1 cellular context compared by ENCODE assay signal in the genomic region with DNA sequence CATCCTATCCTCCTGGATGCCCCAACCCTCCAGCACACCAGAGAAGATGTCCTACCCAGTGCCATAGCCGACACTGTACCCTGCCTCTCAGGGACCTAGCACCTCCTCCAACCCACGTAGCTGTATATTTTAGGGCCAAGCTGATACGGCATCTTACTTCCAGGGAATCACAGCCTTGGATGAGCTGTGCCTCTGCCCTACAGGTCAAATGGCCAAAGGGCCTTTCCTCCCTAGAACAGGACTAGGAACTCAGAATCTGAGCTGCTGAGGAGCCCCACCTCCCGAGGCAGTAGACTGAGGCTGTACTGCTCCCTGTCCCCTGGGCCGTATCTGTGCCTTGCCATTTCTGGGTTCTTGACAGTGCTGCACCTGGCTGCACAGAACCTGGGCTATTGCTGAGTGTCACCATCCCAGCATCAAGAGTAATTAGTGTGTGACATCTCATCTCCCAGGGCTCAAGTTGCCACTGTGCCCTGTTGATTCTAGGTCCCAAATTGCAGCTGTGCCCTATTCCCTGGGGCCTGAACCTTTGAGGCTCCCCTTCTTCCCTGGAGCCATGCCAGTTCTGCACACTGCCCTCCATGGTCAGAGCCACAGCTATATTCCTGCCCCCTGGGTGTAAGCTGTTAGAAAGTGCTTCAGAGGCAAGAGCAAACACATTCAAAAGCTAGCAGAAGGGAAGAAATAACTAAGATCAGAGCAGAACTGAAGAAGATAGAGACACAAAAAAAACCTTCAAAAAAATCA.
TF ChIP-seq lines count a peak whose summit lies in the region.

No MANE protein-coding gene starts in this region.

TF ChIP-seq in GM23338, 12 proteins besides CTCF, POLR2A, EP300 and RAD21 (continued from another document):
- TF ChIP-seq, protein P1, sequence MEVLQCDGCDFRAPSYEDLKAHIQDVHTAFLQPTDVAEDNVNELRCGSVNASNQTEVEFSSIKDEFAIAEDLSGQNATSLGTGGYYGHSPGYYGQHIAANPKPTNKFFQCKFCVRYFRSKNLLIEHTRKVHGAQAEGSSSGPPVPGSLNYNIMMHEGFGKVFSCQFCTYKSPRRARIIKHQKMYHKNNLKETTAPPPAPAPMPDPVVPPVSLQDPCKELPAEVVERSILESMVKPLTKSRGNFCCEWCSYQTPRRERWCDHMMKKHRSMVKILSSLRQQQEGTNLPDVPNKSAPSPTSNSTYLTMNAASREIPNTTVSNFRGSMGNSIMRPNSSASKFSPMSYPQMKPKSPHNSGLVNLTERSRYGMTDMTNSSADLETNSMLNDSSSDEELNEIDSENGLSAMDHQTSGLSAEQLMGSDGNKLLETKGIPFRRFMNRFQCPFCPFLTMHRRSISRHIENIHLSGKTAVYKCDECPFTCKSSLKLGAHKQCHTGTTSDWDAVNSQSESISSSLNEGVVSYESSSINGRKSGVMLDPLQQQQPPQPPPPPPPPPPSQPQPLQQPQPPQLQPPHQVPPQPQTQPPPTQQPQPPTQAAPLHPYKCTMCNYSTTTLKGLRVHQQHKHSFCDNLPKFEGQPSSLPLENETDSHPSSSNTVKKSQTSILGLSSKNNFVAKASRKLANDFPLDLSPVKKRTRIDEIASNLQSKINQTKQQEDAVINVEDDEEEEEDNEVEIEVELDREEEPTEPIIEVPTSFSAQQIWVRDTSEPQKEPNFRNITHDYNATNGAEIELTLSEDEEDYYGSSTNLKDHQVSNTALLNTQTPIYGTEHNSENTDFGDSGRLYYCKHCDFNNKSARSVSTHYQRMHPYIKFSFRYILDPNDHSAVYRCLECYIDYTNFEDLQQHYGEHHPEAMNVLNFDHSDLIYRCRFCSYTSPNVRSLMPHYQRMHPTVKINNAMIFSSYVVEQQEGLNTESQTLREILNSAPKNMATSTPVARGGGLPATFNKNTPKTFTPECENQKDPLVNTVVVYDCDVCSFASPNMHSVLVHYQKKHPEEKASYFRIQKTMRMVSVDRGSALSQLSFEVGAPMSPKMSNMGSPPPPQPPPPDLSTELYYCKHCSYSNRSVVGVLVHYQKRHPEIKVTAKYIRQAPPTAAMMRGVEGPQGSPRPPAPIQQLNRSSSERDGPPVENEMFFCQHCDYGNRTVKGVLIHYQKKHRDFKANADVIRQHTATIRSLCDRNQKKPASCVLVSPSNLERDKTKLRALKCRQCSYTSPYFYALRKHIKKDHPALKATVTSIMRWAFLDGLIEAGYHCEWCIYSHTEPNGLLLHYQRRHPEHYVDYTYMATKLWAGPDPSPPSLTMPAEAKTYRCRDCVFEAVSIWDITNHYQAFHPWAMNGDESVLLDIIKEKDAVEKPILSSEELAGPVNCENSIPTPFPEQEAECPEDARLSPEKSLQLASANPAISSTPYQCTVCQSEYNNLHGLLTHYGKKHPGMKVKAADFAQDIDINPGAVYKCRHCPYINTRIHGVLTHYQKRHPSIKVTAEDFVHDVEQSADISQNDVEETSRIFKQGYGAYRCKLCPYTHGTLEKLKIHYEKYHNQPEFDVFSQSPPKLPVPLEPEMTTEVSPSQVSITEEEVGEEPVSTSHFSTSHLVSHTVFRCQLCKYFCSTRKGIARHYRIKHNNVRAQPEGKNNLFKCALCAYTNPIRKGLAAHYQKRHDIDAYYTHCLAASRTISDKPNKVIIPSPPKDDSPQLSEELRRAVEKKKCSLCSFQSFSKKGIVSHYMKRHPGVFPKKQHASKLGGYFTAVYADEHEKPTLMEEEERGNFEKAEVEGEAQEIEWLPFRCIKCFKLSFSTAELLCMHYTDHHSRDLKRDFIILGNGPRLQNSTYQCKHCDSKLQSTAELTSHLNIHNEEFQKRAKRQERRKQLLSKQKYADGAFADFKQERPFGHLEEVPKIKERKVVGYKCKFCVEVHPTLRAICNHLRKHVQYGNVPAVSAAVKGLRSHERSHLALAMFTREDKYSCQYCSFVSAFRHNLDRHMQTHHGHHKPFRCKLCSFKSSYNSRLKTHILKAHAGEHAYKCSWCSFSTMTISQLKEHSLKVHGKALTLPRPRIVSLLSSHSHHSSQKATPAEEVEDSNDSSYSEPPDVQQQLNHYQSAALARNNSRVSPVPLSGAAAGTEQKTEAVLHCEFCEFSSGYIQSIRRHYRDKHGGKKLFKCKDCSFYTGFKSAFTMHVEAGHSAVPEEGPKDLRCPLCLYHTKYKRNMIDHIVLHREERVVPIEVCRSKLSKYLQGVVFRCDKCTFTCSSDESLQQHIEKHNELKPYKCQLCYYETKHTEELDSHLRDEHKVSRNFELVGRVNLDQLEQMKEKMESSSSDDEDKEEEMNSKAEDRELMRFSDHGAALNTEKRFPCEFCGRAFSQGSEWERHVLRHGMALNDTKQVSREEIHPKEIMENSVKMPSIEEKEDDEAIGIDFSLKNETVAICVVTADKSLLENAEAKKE (CRISPR knock-in tag; IDR thresholded peaks at IDR 0.05) = no peak
- TF ChIP-seq ZNF114 (CRISPR knock-in tag; IDR thresholded peaks at IDR 0.05) (no peak), NANOG (IDR thresholded peaks at IDR 0.05; ENCODE audit: borderline replicate concordance) (no peak)
TF ChIP-seq in GM23338: peak in this region for 0.
